Comparison of ENCODE assay signal across 10 cellular contexts in genomic region chr6:125604257-125604656, GRCh38.
ATAC-seq and TF ChIP-seq lines count a peak whose summit lies in the region.
"Had no signal": no experiment of that assay in that cellular context is flagged by ENCODE, and none has a peak within 500 bp of the region (broad histone marks: within the 10 kb centered on the region; RNA-seq: fewer than 3 reads in every experiment).

No MANE protein-coding gene starts in this region.

- H3K9me3 ChIP-seq in HEK293 (ENCODE audit: control insufficient read depth, insufficient read depth, low read depth, low read length): no peaks in the 10 kb centered on the region
- H3K9me3 ChIP-seq: A549, BE2C, BLaER1, Caco-2 had no signal

- no peak overlapping the region for H3K27ac ChIP-seq in HEK293 (ENCODE audit: extremely low read depth, low read depth, low read length)
- H3K27ac ChIP-seq: 22Rv1; A549; BLaER1; BLaER1 treated with 17β-estradiol and CSF1 and Interleukin-3, amounts not matched to agents 10 nM and 100 nM; C4-2B had no signal

- no peaks in the 10 kb centered on the region for H3K4me1 ChIP-seq in HEK293 (ENCODE audit: control insufficient read depth, insufficient read depth, low read length)
- H3K4me1 ChIP-seq: A549; BE2C; BLaER1; BLaER1 treated with 17β-estradiol and CSF1 and Interleukin-3, amounts not matched to agents 10 nM and 100 nM; Caco-2 had no signal

- no peak for ATAC-seq in GM21423 (IDR thresholded peaks at IDR 0.05; ENCODE audit: unreplicated experiment)
- ATAC-seq: A549; CD8-positive, alpha-beta T cell had no signal

- H3K36me3 ChIP-seq in HEK293 (ENCODE audit: control insufficient read depth in 2 of 2, insufficient read depth in 1 of 2, low read length in 2 of 2): no peaks in the 10 kb centered on the region
- H3K36me3 ChIP-seq: BE2C; BLaER1; BLaER1 treated with 17β-estradiol and CSF1 and Interleukin-3, amounts not matched to agents 10 nM and 100 nM had no signal

- POLR2A ChIA-PET in HEK293 (lab: Yijun Ruan, JAX): no interaction called here

- no peak for TF ChIP-seq CTCF in HEK293 (tag by site-specific recombination; IDR thresholded peaks at IDR 0.05)

- H3K4me3 ChIP-seq in HEK293 (ENCODE audit: low read depth, low read length): no peak overlapping the region
- H3K4me3 ChIP-seq: A549; BLaER1; BLaER1 treated with 17β-estradiol and CSF1 and Interleukin-3, amounts not matched to agents 10 nM and 100 nM had no signal

- CTCF ChIA-PET in HEK293 (lab: Yijun Ruan, JAX): no interaction called here

TF ChIP-seq in HEK293, 187 proteins besides CTCF, POLR2A, EP300 and RAD21:
- no peak for TF ChIP-seq SP2 (tag by site-specific recombination; IDR thresholded peaks at IDR 0.05)
- no peak for TF ChIP-seq ZNF701 (tag by site-specific recombination; IDR thresholded peaks at IDR 0.05)
- TF ChIP-seq ZNF561 (tag by site-specific recombination; IDR thresholded peaks at IDR 0.05; ENCODE audit: borderline replicate concordance): no peak
- peak; percentile 93 for TF ChIP-seq ZNF248 (tag by site-specific recombination; IDR thresholded peaks at IDR 0.05)
